2 cellular contexts compared by ENCODE assay signal in the genomic region with DNA sequence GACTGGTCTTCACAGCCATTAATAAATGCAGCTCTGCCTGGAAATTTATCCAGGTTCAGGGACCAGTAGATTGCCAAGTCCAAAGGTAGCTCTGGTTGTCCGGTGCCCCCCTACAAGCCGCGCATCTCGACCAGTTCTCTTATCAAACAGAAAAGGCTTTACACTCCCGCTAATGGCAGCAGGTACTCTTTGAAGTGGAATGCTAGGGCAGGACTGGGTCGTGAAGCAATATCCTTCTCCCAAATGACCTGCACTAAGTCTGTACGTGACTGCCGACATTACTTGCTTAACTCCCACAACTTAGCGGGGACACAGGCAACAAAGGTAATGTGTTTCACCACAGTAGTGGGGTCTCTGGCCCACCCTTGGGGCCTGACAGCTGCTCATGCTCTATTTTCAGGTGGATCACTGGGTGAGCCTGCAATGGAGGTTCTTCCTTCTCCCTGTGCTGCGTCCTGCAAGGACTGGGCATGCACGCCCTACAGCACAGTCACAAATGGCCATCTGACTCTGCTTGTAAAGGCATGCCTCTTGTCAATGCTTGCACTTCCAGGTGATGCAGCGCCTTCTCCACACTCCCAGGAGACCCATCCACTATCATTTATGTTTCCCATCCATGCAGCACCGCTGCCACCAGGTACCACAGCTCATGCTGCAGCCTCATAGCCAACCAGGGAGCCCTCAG.
TF ChIP-seq lines count a peak whose summit lies in the region.

No MANE protein-coding gene starts in this region.

TF ChIP-seq in GM23338, 12 proteins besides CTCF, POLR2A, EP300 and RAD21 (continues in another document):
- TF ChIP-seq REST (IDR thresholded peaks at IDR 0.05; ENCODE audit: unreplicated experiment) = no peak
- TF ChIP-seq EZH2phosphoT487 (IDR thresholded peaks at IDR 0.05; ENCODE audit: unreplicated experiment) = no peak
- TF ChIP-seq JUNB (IDR thresholded peaks at IDR 0.05; ENCODE audit: unreplicated experiment) = no peak
- no peak for TF ChIP-seq ZNF114 (CRISPR knock-in tag; IDR thresholded peaks at IDR 0.05)
- no peak for TF ChIP-seq STAT1 (IDR thresholded peaks at IDR 0.05; ENCODE audit: unreplicated experiment)
- no peak for TF ChIP-seq EZH2 (IDR thresholded peaks at IDR 0.05; ENCODE audit: low read depth, unreplicated experiment)
- TF ChIP-seq POLR2AphosphoS5 (IDR thresholded peaks at IDR 0.05; ENCODE audit: low read depth) = no peak
- TF ChIP-seq, protein P1, sequence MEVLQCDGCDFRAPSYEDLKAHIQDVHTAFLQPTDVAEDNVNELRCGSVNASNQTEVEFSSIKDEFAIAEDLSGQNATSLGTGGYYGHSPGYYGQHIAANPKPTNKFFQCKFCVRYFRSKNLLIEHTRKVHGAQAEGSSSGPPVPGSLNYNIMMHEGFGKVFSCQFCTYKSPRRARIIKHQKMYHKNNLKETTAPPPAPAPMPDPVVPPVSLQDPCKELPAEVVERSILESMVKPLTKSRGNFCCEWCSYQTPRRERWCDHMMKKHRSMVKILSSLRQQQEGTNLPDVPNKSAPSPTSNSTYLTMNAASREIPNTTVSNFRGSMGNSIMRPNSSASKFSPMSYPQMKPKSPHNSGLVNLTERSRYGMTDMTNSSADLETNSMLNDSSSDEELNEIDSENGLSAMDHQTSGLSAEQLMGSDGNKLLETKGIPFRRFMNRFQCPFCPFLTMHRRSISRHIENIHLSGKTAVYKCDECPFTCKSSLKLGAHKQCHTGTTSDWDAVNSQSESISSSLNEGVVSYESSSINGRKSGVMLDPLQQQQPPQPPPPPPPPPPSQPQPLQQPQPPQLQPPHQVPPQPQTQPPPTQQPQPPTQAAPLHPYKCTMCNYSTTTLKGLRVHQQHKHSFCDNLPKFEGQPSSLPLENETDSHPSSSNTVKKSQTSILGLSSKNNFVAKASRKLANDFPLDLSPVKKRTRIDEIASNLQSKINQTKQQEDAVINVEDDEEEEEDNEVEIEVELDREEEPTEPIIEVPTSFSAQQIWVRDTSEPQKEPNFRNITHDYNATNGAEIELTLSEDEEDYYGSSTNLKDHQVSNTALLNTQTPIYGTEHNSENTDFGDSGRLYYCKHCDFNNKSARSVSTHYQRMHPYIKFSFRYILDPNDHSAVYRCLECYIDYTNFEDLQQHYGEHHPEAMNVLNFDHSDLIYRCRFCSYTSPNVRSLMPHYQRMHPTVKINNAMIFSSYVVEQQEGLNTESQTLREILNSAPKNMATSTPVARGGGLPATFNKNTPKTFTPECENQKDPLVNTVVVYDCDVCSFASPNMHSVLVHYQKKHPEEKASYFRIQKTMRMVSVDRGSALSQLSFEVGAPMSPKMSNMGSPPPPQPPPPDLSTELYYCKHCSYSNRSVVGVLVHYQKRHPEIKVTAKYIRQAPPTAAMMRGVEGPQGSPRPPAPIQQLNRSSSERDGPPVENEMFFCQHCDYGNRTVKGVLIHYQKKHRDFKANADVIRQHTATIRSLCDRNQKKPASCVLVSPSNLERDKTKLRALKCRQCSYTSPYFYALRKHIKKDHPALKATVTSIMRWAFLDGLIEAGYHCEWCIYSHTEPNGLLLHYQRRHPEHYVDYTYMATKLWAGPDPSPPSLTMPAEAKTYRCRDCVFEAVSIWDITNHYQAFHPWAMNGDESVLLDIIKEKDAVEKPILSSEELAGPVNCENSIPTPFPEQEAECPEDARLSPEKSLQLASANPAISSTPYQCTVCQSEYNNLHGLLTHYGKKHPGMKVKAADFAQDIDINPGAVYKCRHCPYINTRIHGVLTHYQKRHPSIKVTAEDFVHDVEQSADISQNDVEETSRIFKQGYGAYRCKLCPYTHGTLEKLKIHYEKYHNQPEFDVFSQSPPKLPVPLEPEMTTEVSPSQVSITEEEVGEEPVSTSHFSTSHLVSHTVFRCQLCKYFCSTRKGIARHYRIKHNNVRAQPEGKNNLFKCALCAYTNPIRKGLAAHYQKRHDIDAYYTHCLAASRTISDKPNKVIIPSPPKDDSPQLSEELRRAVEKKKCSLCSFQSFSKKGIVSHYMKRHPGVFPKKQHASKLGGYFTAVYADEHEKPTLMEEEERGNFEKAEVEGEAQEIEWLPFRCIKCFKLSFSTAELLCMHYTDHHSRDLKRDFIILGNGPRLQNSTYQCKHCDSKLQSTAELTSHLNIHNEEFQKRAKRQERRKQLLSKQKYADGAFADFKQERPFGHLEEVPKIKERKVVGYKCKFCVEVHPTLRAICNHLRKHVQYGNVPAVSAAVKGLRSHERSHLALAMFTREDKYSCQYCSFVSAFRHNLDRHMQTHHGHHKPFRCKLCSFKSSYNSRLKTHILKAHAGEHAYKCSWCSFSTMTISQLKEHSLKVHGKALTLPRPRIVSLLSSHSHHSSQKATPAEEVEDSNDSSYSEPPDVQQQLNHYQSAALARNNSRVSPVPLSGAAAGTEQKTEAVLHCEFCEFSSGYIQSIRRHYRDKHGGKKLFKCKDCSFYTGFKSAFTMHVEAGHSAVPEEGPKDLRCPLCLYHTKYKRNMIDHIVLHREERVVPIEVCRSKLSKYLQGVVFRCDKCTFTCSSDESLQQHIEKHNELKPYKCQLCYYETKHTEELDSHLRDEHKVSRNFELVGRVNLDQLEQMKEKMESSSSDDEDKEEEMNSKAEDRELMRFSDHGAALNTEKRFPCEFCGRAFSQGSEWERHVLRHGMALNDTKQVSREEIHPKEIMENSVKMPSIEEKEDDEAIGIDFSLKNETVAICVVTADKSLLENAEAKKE (CRISPR knock-in tag; IDR thresholded peaks at IDR 0.05) = no peak
- no peak for TF ChIP-seq CREB1 (CRISPR knock-in tag; IDR thresholded peaks at IDR 0.05; ENCODE audit: low read depth)
- TF ChIP-seq ZNF331 (CRISPR knock-in tag; IDR thresholded peaks at IDR 0.05; ENCODE audit: low read depth) = no peak
- TF ChIP-seq NANOG (IDR thresholded peaks at IDR 0.05; ENCODE audit: borderline replicate concordance) = no peak

TF ChIP-seq in H1, 55 proteins besides CTCF, POLR2A, EP300 and RAD21:
- TF ChIP-seq RBBP5 (IDR thresholded peaks at IDR 0.05; ENCODE audit: borderline replicate concordance, low read depth, low read length) = no peak
- TF ChIP-seq, protein P2, sequence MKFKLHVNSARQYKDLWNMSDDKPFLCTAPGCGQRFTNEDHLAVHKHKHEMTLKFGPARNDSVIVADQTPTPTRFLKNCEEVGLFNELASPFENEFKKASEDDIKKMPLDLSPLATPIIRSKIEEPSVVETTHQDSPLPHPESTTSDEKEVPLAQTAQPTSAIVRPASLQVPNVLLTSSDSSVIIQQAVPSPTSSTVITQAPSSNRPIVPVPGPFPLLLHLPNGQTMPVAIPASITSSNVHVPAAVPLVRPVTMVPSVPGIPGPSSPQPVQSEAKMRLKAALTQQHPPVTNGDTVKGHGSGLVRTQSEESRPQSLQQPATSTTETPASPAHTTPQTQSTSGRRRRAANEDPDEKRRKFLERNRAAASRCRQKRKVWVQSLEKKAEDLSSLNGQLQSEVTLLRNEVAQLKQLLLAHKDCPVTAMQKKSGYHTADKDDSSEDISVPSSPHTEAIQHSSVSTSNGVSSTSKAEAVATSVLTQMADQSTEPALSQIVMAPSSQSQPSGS (IDR thresholded peaks at IDR 0.05; ENCODE audit: low read length) = no peak
- no peak for TF ChIP-seq MAX (IDR thresholded peaks at IDR 0.05)
- no peak for TF ChIP-seq SP1 (IDR thresholded peaks at IDR 0.05; ENCODE audit: low read depth, low read length)
- TF ChIP-seq CHD1 (IDR thresholded peaks at IDR 0.05; ENCODE audit: low read depth, low read length) = no peak
- TF ChIP-seq EGR1 (IDR thresholded peaks at IDR 0.05; ENCODE audit: borderline replicate concordance, low read depth, low read length) = no peak
- TF ChIP-seq POLR2AphosphoS5 (IDR thresholded peaks at IDR 0.05; ENCODE audit: low read depth, low read length) = no peak
- TF ChIP-seq NANOG (IDR thresholded peaks at IDR 0.05; ENCODE audit: insufficient read depth, low read depth, low read length, poor library complexity, severe bottlenecking) = no peak
